ENCODE assay signal across 1 cellular context in the genomic region with DNA sequence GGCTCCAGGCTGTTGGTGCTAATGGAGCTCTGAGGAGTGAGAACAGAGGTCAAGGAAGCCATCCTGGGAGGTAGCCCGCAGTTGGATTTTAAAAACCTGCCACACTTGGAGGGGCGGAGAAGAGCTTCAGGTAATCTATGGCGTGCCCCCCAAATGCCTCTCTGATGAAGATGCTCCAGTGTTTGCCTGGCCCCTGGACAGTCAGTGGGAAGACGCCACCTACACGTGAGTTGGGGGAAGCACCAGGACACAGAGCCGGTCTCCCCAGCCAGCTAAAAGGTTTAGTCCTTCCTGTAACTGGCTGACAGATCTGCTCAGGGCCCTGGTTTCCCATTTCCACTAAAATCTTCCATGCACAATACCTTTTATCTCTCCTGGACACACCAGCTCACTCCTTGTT.
TF ChIP-seq lines count a peak whose summit lies in the region.

No MANE protein-coding gene starts in this region.

TF ChIP-seq in K562, 482 proteins besides CTCF, POLR2A, EP300 and RAD21 (continued from another document):
- TF ChIP-seq SPI1 (IDR thresholded peaks at IDR 0.05; ENCODE audit: borderline replicate concordance, low read depth, low read length), result no peak
- TF ChIP-seq HDAC8 (tag; IDR thresholded peaks at IDR 0.05), result no peak
TF ChIP-seq in K562: peak in this region for 1.
